Comparison of ENCODE assay signal across 16 cellular contexts in the genomic region with DNA sequence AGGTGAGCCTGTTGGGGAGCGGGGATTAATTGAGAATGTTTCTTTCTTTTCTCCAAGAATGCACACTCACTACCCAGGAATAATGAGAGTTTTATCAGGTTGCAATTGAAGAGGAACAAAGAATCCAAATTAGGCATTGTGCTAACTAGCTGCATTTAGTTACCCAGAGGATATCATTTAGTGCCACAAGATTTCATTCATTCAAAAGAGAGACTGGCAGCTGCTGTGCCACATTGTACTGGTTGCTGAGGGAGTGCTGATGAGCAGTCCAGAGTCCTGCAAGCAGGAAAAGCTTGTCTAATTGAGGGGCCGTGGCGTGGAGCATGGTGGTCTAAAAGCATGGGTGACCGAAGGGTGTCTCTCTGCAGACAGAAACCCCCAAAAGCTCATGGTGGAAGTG.
"Had no signal": no experiment of that assay in that cellular context is flagged by ENCODE, and none has a peak within 500 bp of the region (broad histone marks: within the 10 kb centered on the region; RNA-seq: fewer than 3 reads in every experiment).

No MANE protein-coding gene starts in this region.

- H3K27ac ChIP-seq: coronary artery, dorsolateral prefrontal cortex, esophagus muscularis mucosa, foreskin keratinocyte, gastroesophageal sphincter, heart right ventricle, left lung, lower lobe of right lung had no signal

- H3K4me3 Mint-ChIP-seq: mesothelial cell of epicardium had no signal

- H3K27me3 ChIP-seq: esophagus muscularis mucosa, gastroesophageal sphincter, heart right ventricle, left lung had no signal

- DNase-seq: dermis blood vessel endothelial cell; dorsolateral prefrontal cortex; effector CD4-positive, alpha-beta T cell; effector memory CD4-positive, alpha-beta T cell; foreskin keratinocyte; heart right ventricle; hippocampal formation; left cardiac atrium; left lung; left ventricle myocardium superior; lower lobe of right lung; mesenchymal stem cell had no signal

- ATAC-seq: foreskin keratinocyte, gastroesophageal sphincter, heart right ventricle, left cardiac atrium, left lung, left ventricle myocardium superior, lower lobe of right lung had no signal

- H3K36me3 ChIP-seq: esophagus muscularis mucosa, gastroesophageal sphincter, heart right ventricle, left lung, lower lobe of right lung had no signal

- H3K9me3 Mint-ChIP-seq: mesothelial cell of epicardium had no signal

- H3K4me1 ChIP-seq: foreskin keratinocyte had no signal

- H3K9me3 ChIP-seq: esophagus muscularis mucosa, gastroesophageal sphincter, heart right ventricle, left lung, lower lobe of right lung had no signal

- H3K4me3 ChIP-seq: coronary artery, dorsolateral prefrontal cortex, esophagus muscularis mucosa, gastroesophageal sphincter, heart right ventricle, left lung, lower lobe of right lung had no signal

- H3K36me3 Mint-ChIP-seq: mesothelial cell of epicardium had no signal

- H3K27ac Mint-ChIP-seq: mesothelial cell of epicardium had no signal
